ENCODE assay signal across 8 cellular contexts in the genomic region with DNA sequence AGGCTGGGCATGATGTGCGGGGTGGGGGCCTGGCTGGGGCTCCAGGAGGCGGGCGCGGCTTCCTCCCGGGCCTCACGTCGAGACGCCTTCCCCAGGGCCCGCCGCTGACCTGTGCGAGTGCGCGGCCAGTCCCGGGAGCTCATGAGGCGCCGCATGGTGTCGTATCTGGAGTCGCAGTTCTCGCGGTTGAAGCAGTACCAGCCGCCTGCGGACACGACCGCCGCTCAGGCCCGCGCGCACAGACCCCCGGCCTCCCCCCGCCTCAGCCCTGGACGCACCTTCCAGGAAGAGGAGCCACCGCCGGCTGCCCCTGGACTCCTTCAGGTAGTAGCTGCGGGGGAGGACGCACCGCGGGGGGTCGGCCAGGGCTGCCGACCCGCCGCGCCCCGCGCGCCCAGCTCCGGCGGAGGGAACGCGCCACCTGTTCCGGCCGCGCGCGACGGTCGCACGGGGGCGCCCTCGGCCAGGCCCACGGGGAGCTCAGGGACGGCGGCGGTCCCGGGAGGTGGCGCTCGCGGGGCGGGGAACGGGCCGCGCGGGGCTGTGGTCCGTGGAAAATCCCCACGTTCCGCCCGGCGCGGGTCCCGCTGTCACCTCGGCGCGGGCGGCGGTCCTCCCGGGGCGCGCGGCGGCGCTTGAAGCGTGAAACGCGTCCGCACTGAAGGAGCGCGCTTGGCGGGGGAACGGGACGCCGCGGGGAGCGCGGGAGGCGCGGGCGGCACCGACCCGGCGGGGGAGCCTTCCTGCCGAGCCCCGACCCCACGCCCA. TPM values are rescaled to one million over a fixed set of nuclear protein-coding genes. Genes with fewer than 3 reads are reported as not detected.
DNase-seq lines count a peak whose midpoint lies in the region; ATAC-seq and TF ChIP-seq lines count a peak whose summit lies in the region.

No MANE protein-coding gene starts in this region.

- H3K9me3 Mint-ChIP-seq in Caco-2 (ENCODE audit: unreplicated experiment) = no peaks in the 10 kb centered on the region

- peaks cover 33% of the 10 kb centered on the region for H3K4me1 ChIP-seq in Caco-2
- peaks cover 4% of the 10 kb centered on the region; the same call in 1 of the 2 replicates for H3K4me1 ChIP-seq in HEK293 (ENCODE audit: control insufficient read depth, insufficient read depth, low read length)
- H3K4me1 ChIP-seq in prostate gland (replicated peaks) = peaks cover 2% of the 10 kb centered on the region
- H3K4me1 ChIP-seq in uterus = peaks cover 0 to 20% of the 10 kb centered on the region in 2 donors

- peak; percentile 62 to 87 for TF ChIP-seq CTCF in Caco-2 (IDR thresholded peaks at IDR 0.05; ENCODE audit: insufficient read depth in 1 of 2, low read depth in 1 of 2, low read length in 1 of 2, severe bottlenecking in 1 of 2, unreplicated experiment in 1 of 2)
- TF ChIP-seq CTCF in HEK293 (tag by site-specific recombination; IDR thresholded peaks at IDR 0.05) = no peak
- peak; percentile 82 to 100 (median 93) for TF ChIP-seq CTCF in prostate gland (IDR thresholded peaks at IDR 0.05)
- peak; percentile 40 to 99 (median 96) for TF ChIP-seq CTCF in uterus (IDR thresholded peaks at IDR 0.05)

- no peaks in the 10 kb centered on the region for H3K36me3 ChIP-seq in Caco-2 (ENCODE audit: control insufficient read depth, insufficient read depth, low read length)
- no peaks in the 10 kb centered on the region for H3K36me3 ChIP-seq in HEK293 (ENCODE audit: control insufficient read depth in 2 of 2, insufficient read depth in 1 of 2, low read length in 2 of 2)
- H3K36me3 ChIP-seq in prostate gland = no peaks in the 10 kb centered on the region
- no peaks in the 10 kb centered on the region for H3K36me3 ChIP-seq in uterus

- H3K36me3 Mint-ChIP-seq in Caco-2 (ENCODE audit: insufficient read depth, unreplicated experiment) = peaks cover 6% of the 10 kb centered on the region

- peak overlapping the region; percentile 70 for H3K4me3 Mint-ChIP-seq in Caco-2 (ENCODE audit: unreplicated experiment)

- H3K27me3 Mint-ChIP-seq in Caco-2 (ENCODE audit: insufficient read depth, unreplicated experiment) = no peaks in the 10 kb centered on the region

- DNase-seq in Caco-2 = peak in 1 of 2 experiments; percentile 88
- peak; percentile 32 for DNase-seq in RPMI7951 (ENCODE audit: low read depth)
- DNase-seq in activated gamma-delta T cell treated with Interleukin-2 at 50 U/mL for 16 hours = peak; percentile 80
- peak; percentile 92 for DNase-seq in Right ventricle myocardium inferior (ENCODE audit: missing footprints)
- peak; percentile 53 for DNase-seq in prostate gland (ENCODE audit: low spot score)
- DNase-seq in uterus = peak in 1 of 2 donors; percentile 67

- TF ChIP-seq POLR2A in prostate gland (IDR thresholded peaks at IDR 0.05) (no peak), uterus (IDR thresholded peaks at IDR 0.05) (peak in 1 of 2 donors; percentile 36)

- BruUV-seq in Caco-2 (replicated peaks; lab: Mats Ljungman, UMichigan) = no TSS peak

- H3K9me3 ChIP-seq in Caco-2 (no peaks in the 10 kb centered on the region), HEK293 (ENCODE audit: control insufficient read depth, insufficient read depth, low read depth, low read length) (no peaks in the 10 kb centered on the region), prostate gland (no peaks in the 10 kb centered on the region), uterus (no peaks in the 10 kb centered on the region)

- H3K27me3 ChIP-seq in Caco-2 (replicated peaks; ENCODE audit: control insufficient read depth, insufficient read depth, low read length) (0 out of 2 replicates have a peak, but pooled peaks cover 1% of the 10 kb centered on the region), prostate gland (replicated peaks; ENCODE audit: insufficient read depth) (peaks cover 8% of the 10 kb centered on the region), uterus (peaks cover 20 to 31% of the 10 kb centered on the region in 2 donors)

- ATAC-seq in Right ventricle myocardium inferior = peak; percentile 90
- ATAC-seq in HG03039 (IDR thresholded peaks at IDR 0.05; ENCODE audit: unreplicated experiment) = no peak

- POLR2A ChIA-PET in Caco-2 (lab: Charles Lee) = interaction anchor here (1.3 to 2.6 kb wide), 3 partner anchors 17 to 78 kb away, joined by 6 to 7 read pairs (median 7); a partner anchor contains a TSS
- POLR2A ChIA-PET in HEK293 (lab: Yijun Ruan, JAX) = interaction anchor here (0.7 to 2.3 kb wide), 12 partner anchors 18 to 147 kb away, joined by 3 to 16 read pairs (median 4); a partner anchor contains a TSS

- H3K27ac ChIP-seq in HEK293 (ENCODE audit: extremely low read depth, low read depth, low read length) = peak overlapping the region; percentile 31; the same call in 1 of the 2 replicates
- H3K27ac ChIP-seq in prostate gland = no peak overlapping the region
- H3K27ac ChIP-seq in uterus = no peak overlapping the region

- intact Hi-C loops in Caco-2 (cut with micrococcal nuclease; ENCODE audit: unreplicated experiment) = no loop called here
- intact Hi-C loops in Right ventricle myocardium inferior (cut with DNase I) = loop anchor here (1.0 to 5.0 kb wide), 2 partner anchors 62 to 193 kb away; no protein-coding TSS in a partner anchor
- intact Hi-C loops in prostate gland (cut with DNase I) = loop anchor here (2.0 to 10.0 kb wide), 2 partner anchors 61 to 195 kb away; no protein-coding TSS in a partner anchor
- intact Hi-C loops in uterus (cut with DNase I; ENCODE audit: low total_unique reads) = loop anchor here (5.0 kb wide), 1 partner anchor 58 kb away; no protein-coding TSS in a partner anchor

- H3K4me1 Mint-ChIP-seq in Caco-2 (ENCODE audit: low read depth, unreplicated experiment) = peaks cover 6% of the 10 kb centered on the region

- no peak overlapping the region for H3K27ac Mint-ChIP-seq in Caco-2 (ENCODE audit: unreplicated experiment)

- H3K4me3 ChIP-seq in Caco-2 (ENCODE audit: low read depth, low read length) (peak overlapping the region; percentile 65), HEK293 (ENCODE audit: low read depth, low read length) (peak overlapping the region; percentile 20), prostate gland (peak overlapping the region; percentile 26 to 38), uterus (peak overlapping the region in 1 of 2 donors; percentile 29)

- CTCF ChIA-PET in Caco-2 (lab: Charles Lee) (interaction anchor here (0.6 to 2.3 kb wide), 16 partner anchors 15 to 247 kb away, joined by 3 to 92 read pairs (median 6); a partner anchor contains a TSS), HEK293 (lab: Yijun Ruan, JAX) (interaction anchor here (0.6 to 3.0 kb wide), 49 partner anchors 9 to 1207 kb away, joined by 3 to 105 read pairs (median 4); a partner anchor contains a TSS)

- WGBS in prostate gland = 1% methylated on average over 74 of the region's 112 CpGs

TF ChIP-seq in HEK293, 187 proteins besides CTCF, POLR2A, EP300 and RAD21 (continues in another document):
- peak; percentile 19; the same call in 1 of the 2 replicates for TF ChIP-seq ZSCAN30 (tag by site-specific recombination; IDR thresholded peaks at IDR 0.05)
- no peak for TF ChIP-seq KLF7 (tag by site-specific recombination; IDR thresholded peaks at IDR 0.05; ENCODE audit: borderline replicate concordance)
- no peak for TF ChIP-seq ZNF626 (tag by site-specific recombination; IDR thresholded peaks at IDR 0.05)
- no peak for TF ChIP-seq ZNF10 (tag by site-specific recombination; IDR thresholded peaks at IDR 0.05)
- TF ChIP-seq, protein P1, sequence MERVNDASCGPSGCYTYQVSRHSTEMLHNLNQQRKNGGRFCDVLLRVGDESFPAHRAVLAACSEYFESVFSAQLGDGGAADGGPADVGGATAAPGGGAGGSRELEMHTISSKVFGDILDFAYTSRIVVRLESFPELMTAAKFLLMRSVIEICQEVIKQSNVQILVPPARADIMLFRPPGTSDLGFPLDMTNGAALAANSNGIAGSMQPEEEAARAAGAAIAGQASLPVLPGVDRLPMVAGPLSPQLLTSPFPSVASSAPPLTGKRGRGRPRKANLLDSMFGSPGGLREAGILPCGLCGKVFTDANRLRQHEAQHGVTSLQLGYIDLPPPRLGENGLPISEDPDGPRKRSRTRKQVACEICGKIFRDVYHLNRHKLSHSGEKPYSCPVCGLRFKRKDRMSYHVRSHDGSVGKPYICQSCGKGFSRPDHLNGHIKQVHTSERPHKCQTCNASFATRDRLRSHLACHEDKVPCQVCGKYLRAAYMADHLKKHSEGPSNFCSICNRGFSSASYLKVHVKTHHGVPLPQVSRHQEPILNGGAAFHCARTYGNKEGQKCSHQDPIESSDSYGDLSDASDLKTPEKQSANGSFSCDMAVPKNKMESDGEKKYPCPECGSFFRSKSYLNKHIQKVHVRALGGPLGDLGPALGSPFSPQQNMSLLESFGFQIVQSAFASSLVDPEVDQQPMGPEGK (tag by site-specific recombination; IDR thresholded peaks at IDR 0.05) = no peak; the same call in 1 of the 2 replicates
- TF ChIP-seq EGR2 (tag by site-specific recombination; IDR thresholded peaks at IDR 0.05; ENCODE audit: low read depth) = no peak

RNA-seq across cellular contexts. Expression of a gene that starts 1.4 kb away (rescaled TPM):
- total RNA-seq in Caco-2 (2022) = 11.1 and 13.0 TPM in 2 replicates
- total RNA-seq in RPMI7951 (2014; rRNA removed; shearing (Covaris generic)) = 0.24 TPM in 1 of 2 replicates, not detected in the other
- 0.89 TPM for total RNA-seq in Right ventricle myocardium inferior
- total RNA-seq in prostate gland = 1 to 10 TPM in 1 of 2 donors, under 1 TPM in 1; 0.50 to 8.3 TPM
- 1 to 10 TPM in 1 of 4 donors, not detected in 3; 5.0 TPM for total RNA-seq in uterus

RNA-seq across cellular contexts. Expression of a gene that starts 12.5 kb away (rescaled TPM):
- total RNA-seq in Caco-2 (2022) = not detected in 2 replicates
- not detected in 2 replicates for total RNA-seq in RPMI7951 (2014; rRNA removed; shearing (Covaris generic))
- total RNA-seq in Right ventricle myocardium inferior = 3.7 TPM
- total RNA-seq in prostate gland = under 1 TPM in 1 of 2 donors, not detected in 1; 0.14 TPM
- total RNA-seq in uterus = not detected

RNA-seq across cellular contexts. Expression of a gene that starts 17.9 kb away (rescaled TPM):
- total RNA-seq in Caco-2 (2022) = 58.0 and 59.2 TPM in 2 replicates
- total RNA-seq in RPMI7951 (2014; rRNA removed; shearing (Covaris generic)) = 18.1 and 18.5 TPM in 2 replicates
- 25.5 TPM for total RNA-seq in Right ventricle myocardium inferior
- total RNA-seq in prostate gland = 10 to 100 TPM; 30.7 to 39.7 TPM
- total RNA-seq in uterus = 10 to 100 TPM in 2 of 4 donors, 1 to 10 TPM in 2; 3.5 to 34.2 (median 13.6) TPM

RNA-seq across cellular contexts. Expression of a gene that starts 22.4 kb away (rescaled TPM):
- total RNA-seq in Caco-2 (2022) (200 and 203 TPM in 2 replicates), Right ventricle myocardium inferior (6.2 TPM), prostate gland (10 to 100 TPM; 35.0 to 91.2 TPM), uterus (10 to 100 TPM in 2 of 4 donors, 1 to 10 TPM in 2; 4.2 to 81.5 (median 8.1) TPM)
- 36.4 and 53.4 TPM in 2 replicates for total RNA-seq in RPMI7951 (2014; rRNA removed; shearing (Covaris generic))

RNA-seq across cellular contexts. Expression of a gene that starts 32.0 kb away (rescaled TPM):
- total RNA-seq in Caco-2 (2022) (28.9 and 29.1 TPM in 2 replicates), Right ventricle myocardium inferior (26.2 TPM), prostate gland (10 to 100 TPM; 11.3 to 27.7 TPM), uterus (10 to 100 TPM in 3 of 4 donors, 1 to 10 TPM in 1; 9.7 to 23.1 (median 12.7) TPM)
- total RNA-seq in RPMI7951 (2014; rRNA removed; shearing (Covaris generic)) = 10.1 TPM in 2 replicates
